Comparison of ENCODE assay signal across 17 cellular contexts in the genomic region with DNA sequence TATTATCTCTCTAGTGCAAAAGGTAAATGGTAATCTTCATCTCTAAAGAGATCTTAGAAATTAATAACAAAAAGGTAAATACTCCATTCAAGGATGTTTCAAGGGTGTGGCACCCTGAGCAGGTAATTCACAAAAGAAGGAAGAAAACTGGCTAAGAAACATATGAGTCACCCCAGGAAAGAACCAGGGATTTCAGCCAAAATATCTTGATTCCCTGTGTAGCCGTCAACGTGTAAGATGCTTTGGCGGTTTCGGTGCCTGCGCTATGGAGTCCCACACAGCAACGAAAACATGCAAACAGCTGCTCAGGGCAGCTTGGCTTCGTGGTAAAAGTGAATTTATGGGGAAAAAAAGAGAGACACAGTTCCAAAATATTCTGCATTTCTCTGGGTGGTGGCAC. TPM values are rescaled to one million over a fixed set of nuclear protein-coding genes. Genes with fewer than 3 reads are reported as not detected.
DNase-seq lines count a peak whose midpoint lies in the region; ATAC-seq, FAIRE-seq and TF ChIP-seq lines count a peak whose summit lies in the region.
"Had no signal": no experiment of that assay in that cellular context is flagged by ENCODE, and none has a peak within 500 bp of the region (broad histone marks: within the 10 kb centered on the region; RNA-seq: fewer than 3 reads in every experiment).

No MANE protein-coding gene starts in this region.

- peak overlapping the region; percentile 49 for H3K4me3 Mint-ChIP-seq in activated naive CD4-positive, alpha-beta T cell treated with anti-CD3 and anti-CD28 coated beads for 36 hours
- H3K4me3 Mint-ChIP-seq in T-helper 17 cell (peak overlapping the region; percentile 100), nephron progenitor cell (no peak overlapping the region)
- H3K4me3 Mint-ChIP-seq in stimulated activated naive CD8-positive, alpha-beta T cell treated with anti-CD3 and anti-CD28 coated beads, Interleukin-15, amount 100 ng/mL, for 72 hours, result peak overlapping the region; percentile 34 to 58

- H2AFZ ChIP-seq in endothelial cell of umbilical vein (ENCODE audit: low read depth, low read length), result no peak overlapping the region

- H4K20me1 ChIP-seq in endothelial cell of umbilical vein (replicated peaks; ENCODE audit: control insufficient read depth, extremely low read depth, insufficient read depth, low read length), result no peaks in the 10 kb centered on the region

- peaks cover 66% of the 10 kb centered on the region for H3K4me1 Mint-ChIP-seq in activated naive CD4-positive, alpha-beta T cell treated with anti-CD3 and anti-CD28 coated beads for 36 hours (ENCODE audit: low read depth)
- peaks cover 59% of the 10 kb centered on the region for H3K4me1 Mint-ChIP-seq in T-helper 17 cell
- H3K4me1 Mint-ChIP-seq in stimulated activated naive CD8-positive, alpha-beta T cell treated with anti-CD3 and anti-CD28 coated beads, Interleukin-15, amount 100 ng/mL, for 72 hours, result peaks cover 84% of the 10 kb centered on the region
- peaks cover 41% of the 10 kb centered on the region for H3K4me1 Mint-ChIP-seq in nephron progenitor cell

- no peaks in the 10 kb centered on the region for H3K9me1 ChIP-seq in endothelial cell of umbilical vein (replicated peaks; ENCODE audit: control insufficient read depth, extremely low read depth, insufficient read depth, low read length)

- H3K9me3 Mint-ChIP-seq in activated naive CD4-positive, alpha-beta T cell treated with anti-CD3 and anti-CD28 coated beads for 36 hours, result no peaks in the 10 kb centered on the region
- no peaks in the 10 kb centered on the region for H3K9me3 Mint-ChIP-seq in stimulated activated naive CD8-positive, alpha-beta T cell treated with anti-CD3 and anti-CD28 coated beads, Interleukin-15, amount 100 ng/mL, for 72 hours
- no peaks in the 10 kb centered on the region for H3K9me3 Mint-ChIP-seq in nephron progenitor cell

- no peak overlapping the region for H3K4me3 ChIP-seq in endothelial cell of umbilical vein (replicated peaks in 1 of 3; ENCODE audit: insufficient read depth in 1 of 3, low read depth in 1 of 3, low read length in 3 of 3)
- no peak overlapping the region for H3K4me3 ChIP-seq in thyroid gland (replicated peaks in 1 of 3)
- no peak overlapping the region for H3K4me3 ChIP-seq in small intestine (ENCODE audit: low read depth in 1 of 2, low read length in 2 of 2)
- H3K4me3 ChIP-seq: psoas muscle had no signal

- no peaks in the 10 kb centered on the region for H3K9me3 ChIP-seq in T-helper 17 cell (ENCODE audit: control insufficient read depth, low read length, poor library complexity, severe bottlenecking)
- H3K9me3 ChIP-seq in endothelial cell of umbilical vein (replicated peaks; ENCODE audit: control insufficient read depth, insufficient read depth, low read length), result no peaks in the 10 kb centered on the region
- no peaks in the 10 kb centered on the region for H3K9me3 ChIP-seq in thyroid gland
- no peaks in the 10 kb centered on the region for H3K9me3 ChIP-seq in small intestine (ENCODE audit: control insufficient read depth, low read depth)
- H3K9me3 ChIP-seq: psoas muscle had no signal

- H3K9ac ChIP-seq in endothelial cell of umbilical vein (replicated peaks; ENCODE audit: extremely low read depth, insufficient read depth, low read length), result no peak overlapping the region

- 73 to 78% methylated on average over 7 of the region's 7 CpGs for WGBS in thyroid gland, 2 donors
- 15 to 43% (median 40%) methylated on average over 7 of the region's 7 CpGs for WGBS in small intestine, 3 donors

- dilution Hi-C loops in endothelial cell of umbilical vein (cut with MboI; ENCODE audit: extremely low pct_ligation_motif_present, low sequenced_read_pairs), result no loop called here

- POLR2A ChIA-PET in endothelial cell of umbilical vein (lab: Charles Lee), result no interaction called here

- H3K27ac Mint-ChIP-seq in activated naive CD4-positive, alpha-beta T cell treated with anti-CD3 and anti-CD28 coated beads for 36 hours, result peak overlapping the region; percentile 75
- peak overlapping the region; percentile 96 for H3K27ac Mint-ChIP-seq in T-helper 17 cell
- H3K27ac Mint-ChIP-seq in stimulated activated naive CD8-positive, alpha-beta T cell treated with anti-CD3 and anti-CD28 coated beads, Interleukin-15, amount 100 ng/mL, for 72 hours, result no peak overlapping the region
- no peak overlapping the region for H3K27ac Mint-ChIP-seq in nephron progenitor cell

- H3K27ac ChIP-seq in endothelial cell of umbilical vein (ENCODE audit: insufficient read depth, low read depth, low read length), result no peak overlapping the region
- H3K27ac ChIP-seq in thyroid gland, result no peak overlapping the region
- no peak overlapping the region for H3K27ac ChIP-seq in small intestine (ENCODE audit: low read depth in 1 of 2, low read length in 1 of 2)
- H3K27ac ChIP-seq: psoas muscle had no signal

- CTCF ChIA-PET in activated naive CD4-positive, alpha-beta T cell treated with anti-CD3 and anti-CD28 coated beads for 36 hours (lab: Charles Lee), result interaction anchor here (0.5 to 2.2 kb wide), 9 partner anchors 8 to 413 kb away, joined by 3 to 7 read pairs (median 3); partner anchors contain the start of gene PTTG1IP
- CTCF ChIA-PET in endothelial cell of umbilical vein (lab: Charles Lee), result interaction anchor here (0.8 to 1.9 kb wide), 7 partner anchors 10 to 123 kb away, joined by 3 to 11 read pairs (median 5); no protein-coding TSS in a partner anchor

- peak; percentile 73 for FAIRE-seq in endothelial cell of umbilical vein (lab: Jason Lieb, UNC)
- no peak for FAIRE-seq in small intestine (lab: Jason Lieb, UNC)
- FAIRE-seq: G401.6, H54 had no signal

- ATAC-seq in T-helper 17 cell, result no peak
- no peak for ATAC-seq in stimulated activated naive CD8-positive, alpha-beta T cell treated with anti-CD3 and anti-CD28 coated beads, Interleukin-15, amount 100 ng/mL, for 72 hours
- ATAC-seq: psoas muscle had no signal

- peaks cover 10% of the 10 kb centered on the region for H3K36me3 Mint-ChIP-seq in activated naive CD4-positive, alpha-beta T cell treated with anti-CD3 and anti-CD28 coated beads for 36 hours (ENCODE audit: low read depth)
- H3K36me3 Mint-ChIP-seq in T-helper 17 cell (ENCODE audit: low read depth), result peaks cover 4% of the 10 kb centered on the region
- no peaks in the 10 kb centered on the region for H3K36me3 Mint-ChIP-seq in nephron progenitor cell (ENCODE audit: low read depth)

- TF ChIP-seq CTCF in endothelial cell of umbilical vein (IDR thresholded peaks at IDR 0.05; ENCODE audit: extremely low read depth in 1 of 2, insufficient read depth in 1 of 2, low read depth in 1 of 2, low read length in 2 of 2) (no peak), thyroid gland (IDR thresholded peaks at IDR 0.05) (no peak), nephron progenitor cell (IDR thresholded peaks at IDR 0.05) (no peak)

- H3K27me3 Mint-ChIP-seq in activated naive CD4-positive, alpha-beta T cell treated with anti-CD3 and anti-CD28 coated beads for 36 hours (ENCODE audit: low read depth), result no peaks in the 10 kb centered on the region
- H3K27me3 Mint-ChIP-seq in T-helper 17 cell (no peaks in the 10 kb centered on the region), nephron progenitor cell (ENCODE audit: low read depth, poor library complexity) (peaks cover 80% of the 10 kb centered on the region)
- H3K27me3 Mint-ChIP-seq in stimulated activated naive CD8-positive, alpha-beta T cell treated with anti-CD3 and anti-CD28 coated beads, Interleukin-15, amount 100 ng/mL, for 72 hours, result no peaks in the 10 kb centered on the region

- H3K36me3 ChIP-seq in endothelial cell of umbilical vein (ENCODE audit: control insufficient read depth in 2 of 2, extremely low read depth in 1 of 2, insufficient read depth in 2 of 2, low read length in 2 of 2), result no peaks in the 10 kb centered on the region
- H3K36me3 ChIP-seq in thyroid gland, result no peaks in the 10 kb centered on the region
- no peaks in the 10 kb centered on the region for H3K36me3 ChIP-seq in small intestine (ENCODE audit: control insufficient read depth in 2 of 2, insufficient read depth in 2 of 2, low read length in 2 of 2)

- DNase-seq in activated naive CD4-positive, alpha-beta T cell treated with anti-CD3 and anti-CD28 coated beads for 36 hours, result no peak
- no peak for DNase-seq in activated naive CD4-positive, alpha-beta T cell (lab: John Stamatoyannopoulos, UW)
- DNase-seq in T-helper 17 cell (no peak), endothelial cell of umbilical vein (ENCODE audit: low read depth, low spot score) (no peak), thyroid gland (no peak), small intestine (no peak), nephron progenitor cell (no peak)
- DNase-seq in stimulated activated naive CD8-positive, alpha-beta T cell treated with anti-CD3 and anti-CD28 coated beads, Interleukin-15, amount 100 ng/mL, for 72 hours, result no peak
- DNase-seq: AML-193; midbrain; NCI-H1436; NCI-H524 treated with DMSO at 0.1 percent for 48 hours; psoas muscle; stimulated activated CD4-positive, alpha-beta T cell treated with anti-CD3 and anti-CD28 coated beads, Interleukin-4, amount 100 ng/mL, for 1 hour had no signal

- BruUV-seq in endothelial cell of umbilical vein (replicated peaks; lab: Mats Ljungman, UMichigan), result no TSS peak

- H3K27me3 ChIP-seq in endothelial cell of umbilical vein (ENCODE audit: control insufficient read depth in 2 of 2, insufficient read depth in 2 of 2, low read length in 2 of 2) (peaks cover 2 to 5% of the 10 kb centered on the region in 2 experiments), thyroid gland (no peaks in the 10 kb centered on the region), small intestine (ENCODE audit: control insufficient read depth in 2 of 2, insufficient read depth in 2 of 2, low read length in 2 of 2) (no peaks in the 10 kb centered on the region)

- no peak overlapping the region for H3K4me2 ChIP-seq in endothelial cell of umbilical vein (ENCODE audit: insufficient read depth, low read length)

- intact Hi-C loops in activated naive CD4-positive, alpha-beta T cell treated with anti-CD3 and anti-CD28 coated beads for 36 hours (cut with micrococcal nuclease), result no loop called here
- intact Hi-C loops in endothelial cell of umbilical vein (cut with micrococcal nuclease), result no loop called here
- intact Hi-C loops in thyroid gland (cut with DNase I), result no loop called here

- H3K79me2 ChIP-seq in endothelial cell of umbilical vein (ENCODE audit: control insufficient read depth, insufficient read depth, low read length), result no peaks in the 10 kb centered on the region

- H3K4me1 ChIP-seq in endothelial cell of umbilical vein (ENCODE audit: control insufficient read depth, extremely low read depth, insufficient read depth, low read length) (peaks cover 22% of the 10 kb centered on the region), thyroid gland (peaks cover 0 to 2% of the 10 kb centered on the region in 2 donors), small intestine (ENCODE audit: control insufficient read depth in 2 of 2, insufficient read depth in 1 of 2, low read depth in 1 of 2, low read length in 1 of 2) (peaks cover 4 to 5% of the 10 kb centered on the region in 2 donors)
- H3K4me1 ChIP-seq: psoas muscle had no signal

- TF ChIP-seq POLR2A in endothelial cell of umbilical vein (IDR thresholded peaks at IDR 0.05; ENCODE audit: low read depth, low read length) (no peak), thyroid gland (IDR thresholded peaks at IDR 0.05) (no peak)

RNA-seq across cellular contexts. Expression of gene ITGB2, which starts 3.7 kb away (rescaled TPM):
- total RNA-seq in activated naive CD4-positive, alpha-beta T cell treated with anti-CD3 and anti-CD28 coated beads for 36 hours, result 100 to 1,000 TPM; 182 to 185 TPM
- total RNA-seq in T-helper 17 cell, result 100 to 1,000 TPM; 248 to 359 TPM
- total RNA-seq in endothelial cell of umbilical vein, result 0.65 and 0.91 TPM in 2 replicates
- 0.39 and 0.59 TPM in 2 replicates for polyA plus RNA-seq in endothelial cell of umbilical vein
- polyA plus RNA-seq in endothelial cell of umbilical vein (2011; cell fraction: cytosol; rRNA removed), result 0.26 and 0.87 TPM in 2 replicates
- 0.30 and 0.48 TPM in 2 replicates for polyA plus RNA-seq in endothelial cell of umbilical vein (2011; cell fraction: nucleus; rRNA removed)
- 0.94 and 1.9 TPM in 2 replicates for polyA plus RNA-seq in endothelial cell of umbilical vein (2012)
- 0.19 TPM in 1 of 2 replicates, not detected in the other for polyA minus RNA-seq in endothelial cell of umbilical vein
- 0.72 TPM for polyA minus RNA-seq in endothelial cell of umbilical vein (2011; cell fraction: cytosol; rRNA and poly(A)+ RNA removed)
- polyA minus RNA-seq in endothelial cell of umbilical vein (2011; cell fraction: nucleus; rRNA and poly(A)+ RNA removed), result 0.58 TPM in 1 of 2 replicates, not detected in the other
- 10 to 100 TPM; 18.4 to 79.4 (median 27.5) TPM for total RNA-seq in thyroid gland
- 10 to 100 TPM in 2 of 3 donors, 1 to 10 TPM in 1; 4.5 to 16.4 (median 15.4) TPM for polyA plus RNA-seq in small intestine
- total RNA-seq: HT-29 had no signal

RNA-seq across cellular contexts. Expression of gene SLX9, which starts 22.9 kb away (rescaled TPM):
- 10 to 100 TPM; 61.8 to 63.4 TPM for total RNA-seq in activated naive CD4-positive, alpha-beta T cell treated with anti-CD3 and anti-CD28 coated beads for 36 hours
- total RNA-seq in T-helper 17 cell, result 10 to 100 TPM; 14.0 to 15.4 TPM
- 46.4 and 50.6 TPM in 2 replicates for total RNA-seq in endothelial cell of umbilical vein
- polyA plus RNA-seq in endothelial cell of umbilical vein, result 27.0 and 27.7 TPM in 2 replicates
- polyA plus RNA-seq in endothelial cell of umbilical vein (2011; cell fraction: cytosol; rRNA removed), result 22.2 and 31.4 TPM in 2 replicates
- polyA plus RNA-seq in endothelial cell of umbilical vein (2011; cell fraction: nucleus; rRNA removed), result 12.9 and 19.4 TPM in 2 replicates
- polyA plus RNA-seq in endothelial cell of umbilical vein (2012), result 22.1 and 31.0 TPM in 2 replicates
- 5.8 and 7.4 TPM in 2 replicates for polyA minus RNA-seq in endothelial cell of umbilical vein
- polyA minus RNA-seq in endothelial cell of umbilical vein (2011; cell fraction: cytosol; rRNA and poly(A)+ RNA removed), result 43.1 TPM
- 2.3 and 5.7 TPM in 2 replicates for polyA minus RNA-seq in endothelial cell of umbilical vein (2011; cell fraction: nucleus; rRNA and poly(A)+ RNA removed)
- 10 to 100 TPM in 3 of 4 donors, 1 to 10 TPM in 1; 4.8 to 19.1 (median 11.2) TPM for total RNA-seq in thyroid gland
- 10 to 100 TPM; 10.7 to 31.5 (median 30.0) TPM for polyA plus RNA-seq in small intestine

RNA-seq across cellular contexts. Expression of gene PTTG1IP, which starts 43.5 kb away (rescaled TPM):
- total RNA-seq in activated naive CD4-positive, alpha-beta T cell treated with anti-CD3 and anti-CD28 coated beads for 36 hours, result 10 to 100 TPM; 37.6 to 38.5 TPM
- total RNA-seq in T-helper 17 cell (100 to 1,000 TPM in 1 of 2 donors, 10 to 100 TPM in 1; 98.4 to 123 TPM), endothelial cell of umbilical vein (406 and 415 TPM in 2 replicates), thyroid gland (100 to 1,000 TPM; 256 to 374 (median 309) TPM)
- polyA plus RNA-seq in endothelial cell of umbilical vein (313 and 342 TPM in 2 replicates), small intestine (100 to 1,000 TPM; 116 to 128 (median 128) TPM)
- 289 and 309 TPM in 2 replicates for polyA plus RNA-seq in endothelial cell of umbilical vein (2011; cell fraction: cytosol; rRNA removed)
- 194 and 204 TPM in 2 replicates for polyA plus RNA-seq in endothelial cell of umbilical vein (2011; cell fraction: nucleus; rRNA removed)
- polyA plus RNA-seq in endothelial cell of umbilical vein (2012), result 314 and 368 TPM in 2 replicates
- 267 and 299 TPM in 2 replicates for polyA minus RNA-seq in endothelial cell of umbilical vein
- polyA minus RNA-seq in endothelial cell of umbilical vein (2011; cell fraction: cytosol; rRNA and poly(A)+ RNA removed), result 103 TPM
- 77.5 and 96.0 TPM in 2 replicates for polyA minus RNA-seq in endothelial cell of umbilical vein (2011; cell fraction: nucleus; rRNA and poly(A)+ RNA removed)

Comparison
In these comparisons a context has a peak if more than half of its experiments do, and no peak if none do; other contexts are left out.
1. H3K27ac Mint-ChIP-seq: peak in activated naive CD4-positive, alpha-beta T cell treated with anti-CD3 and anti-CD28 coated beads for 36 hours (single experiment) and T-helper 17 cell (single experiment); none in stimulated activated naive CD8-positive, alpha-beta T cell treated with anti-CD3 and anti-CD28 coated beads, Interleukin-15, amount 100 ng/mL, for 72 hours (0 of 2) and nephron progenitor cell (single experiment).
2. RNA of gene ITGB2, which starts 3.7 kb away (total RNA-seq): 248 to 359 TPM in T-helper 17 cell, 182 to 185 TPM in activated naive CD4-positive, alpha-beta T cell treated with anti-CD3 and anti-CD28 coated beads for 36 hours and 18.4 to 79.4 TPM in thyroid gland; 0.65 to 0.91 TPM in endothelial cell of umbilical vein; every median in the first group is over 10 times any median in the second.